ENCODE assay signal across 11 cellular contexts in genomic region chr10:113982745-113983144, GRCh38.
DNase-seq lines count a peak whose midpoint lies in the region; ATAC-seq and TF ChIP-seq lines count a peak whose summit lies in the region.
"Had no signal": no experiment of that assay in that cellular context is flagged by ENCODE, and none has a peak within 500 bp of the region (broad histone marks: within the 10 kb centered on the region; RNA-seq: fewer than 3 reads in every experiment).

No MANE protein-coding gene starts in this region.

- H4K20me1 ChIP-seq in BLaER1 (no peaks in the 10 kb centered on the region), SK-N-SH (ENCODE audit: insufficient read depth) (no peaks in the 10 kb centered on the region)

- H3K4me3 ChIP-seq in BLaER1 (peak overlapping the region; percentile 38), SK-N-SH (ENCODE audit: low read depth in 2 of 2, low read length in 1 of 2) (no peak overlapping the region)
- H3K4me3 ChIP-seq: K562 had no signal

- H3K4me1 Mint-ChIP-seq in WTC11 = peaks cover 23% of the 10 kb centered on the region

- no peaks in the 10 kb centered on the region for H3K36me3 Mint-ChIP-seq in WTC11

- TF ChIP-seq RAD21 in SK-N-SH (IDR thresholded peaks at IDR 0.05; ENCODE audit: low read length) = no peak

- CTCF ChIA-PET in WTC11 (lab: Charles Lee) (interaction anchor here (1.4 kb wide), 1 partner anchor 104 kb away, joined by 5 read pairs; no protein-coding TSS in a partner anchor), SK-N-SH (lab: Yijun Ruan, JAX) (interaction anchor here (1.2 kb wide), 1 partner anchor 120 kb away, joined by 3 read pairs; no protein-coding TSS in a partner anchor)

- H3K27me3 ChIP-seq in BLaER1 (no peaks in the 10 kb centered on the region), SK-N-SH (ENCODE audit: insufficient read depth) (0 out of 2 replicates have a peak, but pooled peaks cover 4% of the 10 kb centered on the region)

- peak overlapping the region; percentile 62 for H3K9ac ChIP-seq in BLaER1
- H3K9ac ChIP-seq in SK-N-SH = no peak overlapping the region

- no peak overlapping the region for H2AFZ ChIP-seq in SK-N-SH (ENCODE audit: low read depth)

- H3K4me1 ChIP-seq in BLaER1 = peaks cover 25% of the 10 kb centered on the region
- H3K4me1 ChIP-seq in SK-N-SH (ENCODE audit: control insufficient read depth in 1 of 2, insufficient read depth in 2 of 2, low read depth in 1 of 2, low read length in 1 of 2) = no peaks in the 10 kb centered on the region; a peak in 1 of 4 replicates

- no peaks in the 10 kb centered on the region for H3K9me2 ChIP-seq in SK-N-SH

- no peaks in the 10 kb centered on the region for H3K79me2 ChIP-seq in SK-N-SH (ENCODE audit: insufficient read depth)

- no peaks in the 10 kb centered on the region for H3F3A ChIP-seq in SK-N-SH (replicated peaks; ENCODE audit: insufficient read depth)

- peak; percentile 83 for ATAC-seq in GM19351 (IDR thresholded peaks at IDR 0.05; ENCODE audit: unreplicated experiment)
- peak; percentile 80 for ATAC-seq in HG03045 (IDR thresholded peaks at IDR 0.05; ENCODE audit: unreplicated experiment)
- ATAC-seq in WTC11 = 0 out of 2 replicates have a peak, but pooled peaks have one; percentile 24
- ATAC-seq: K562 had no signal

- POLR2A ChIA-PET in WTC11 (lab: Charles Lee) = no interaction called here
- POLR2A ChIA-PET in SK-N-SH (lab: Yijun Ruan, JAX) = no interaction called here

- H3K9me3 ChIP-seq in BLaER1 = peaks cover 15% of the 10 kb centered on the region
- H3K9me3 ChIP-seq in SK-N-SH = no peaks in the 10 kb centered on the region

- no peaks in the 10 kb centered on the region for H3K36me3 ChIP-seq in BLaER1
- no peaks in the 10 kb centered on the region for H3K36me3 ChIP-seq in SK-N-SH (replicated peaks in 1 of 2; ENCODE audit: control insufficient read depth in 1 of 2, insufficient read depth in 2 of 2, low read length in 1 of 2)

- no peaks in the 10 kb centered on the region for H3K27me3 Mint-ChIP-seq in WTC11 (ENCODE audit: low read depth)

- H3K9me3 Mint-ChIP-seq in WTC11 = peaks cover 16% of the 10 kb centered on the region

- DNase-seq in WTC11 (ENCODE audit: low spot score) (no peak), SK-N-SH (no peak), C1 segment of cervical spinal cord (lab: John Stamatoyannopoulos, UW) (no peak), SK-N-DZ (ENCODE audit: low spot score) (no peak)
- DNase-seq in stimulated activated naive CD4-positive, alpha-beta T cell (lab: John Stamatoyannopoulos, UW) = no peak
- DNase-seq: AML-193; stimulated activated CD4-positive, alpha-beta T cell treated with anti-CD3 and anti-CD28 coated beads, Interleukin-12 subunit alpha, Interleukin-12 subunit beta, amount 100 ng/mL, for 4 hours had no signal

- H3K27ac ChIP-seq in BLaER1 (peak overlapping the region; percentile 69), SK-N-SH (ENCODE audit: low read depth in 2 of 2, low read length in 1 of 2) (no peak overlapping the region)

- TF ChIP-seq CTCF in WTC11 (IDR thresholded peaks at IDR 0.05) = no peak
- no peak for TF ChIP-seq CTCF in SK-N-SH (IDR thresholded peaks at IDR 0.05)

- H3K27ac Mint-ChIP-seq in WTC11 = no peak overlapping the region

- WGBS in SK-N-SH (ENCODE audit: low lambda C conversion rate) = 69% methylated on average over 4 of the region's 4 CpGs

- no peak overlapping the region for H3K4me3 Mint-ChIP-seq in WTC11

- H3K4me2 ChIP-seq in BLaER1 (peak overlapping the region; percentile 88), SK-N-SH (no peak overlapping the region)

- TF ChIP-seq EP300 in SK-N-SH (IDR thresholded peaks at IDR 0.05; ENCODE audit: borderline replicate concordance in 1 of 2, low read depth in 1 of 2, low read length in 1 of 2) = no peak

TF ChIP-seq in WTC11, 78 proteins besides CTCF, POLR2A, EP300 and RAD21 (continues in another document):
- TF ChIP-seq ELF4 (CRISPR knock-in tag; IDR thresholded peaks at IDR 0.05; ENCODE audit: low read depth) = no peak
- no peak for TF ChIP-seq ZNF416 (CRISPR knock-in tag; IDR thresholded peaks at IDR 0.05)
- TF ChIP-seq TCF7 (CRISPR knock-in tag; IDR thresholded peaks at IDR 0.05; ENCODE audit: low read depth) = no peak
- no peak for TF ChIP-seq ZNF232 (CRISPR knock-in tag; IDR thresholded peaks at IDR 0.05)
- no peak for TF ChIP-seq ATF3 (CRISPR knock-in tag; conservative IDR thresholded peaks at IDR 0.05)
- no peak for TF ChIP-seq E2F1 (CRISPR knock-in tag; IDR thresholded peaks at IDR 0.05)
- TF ChIP-seq SMAD4 (CRISPR knock-in tag; IDR thresholded peaks at IDR 0.05) = no peak
- TF ChIP-seq PRRX2 (CRISPR knock-in tag; IDR thresholded peaks at IDR 0.05) = no peak
- TF ChIP-seq IRF1 (CRISPR knock-in tag; IDR thresholded peaks at IDR 0.05) = no peak
- TF ChIP-seq ERG (CRISPR knock-in tag; IDR thresholded peaks at IDR 0.05) = no peak

TF ChIP-seq in SK-N-SH, 30 proteins besides CTCF, POLR2A, EP300 and RAD21:
- no peak for TF ChIP-seq IRF3 (IDR thresholded peaks at IDR 0.05; ENCODE audit: low read depth, low read length)
- no peak for TF ChIP-seq JUND (IDR thresholded peaks at IDR 0.05)
- no peak for TF ChIP-seq RCOR1 (IDR thresholded peaks at IDR 0.05; ENCODE audit: low read length)
- TF ChIP-seq TEAD4 (IDR thresholded peaks at IDR 0.05; ENCODE audit: borderline replicate concordance, insufficient read depth) = no peak
- TF ChIP-seq MAX (IDR thresholded peaks at IDR 0.05; ENCODE audit: low read depth) = no peak
- TF ChIP-seq GATA2 (CRISPR knock-in tag; IDR thresholded peaks at IDR 0.05) = no peak
- no peak for TF ChIP-seq FOSL2 (IDR thresholded peaks at IDR 0.05; ENCODE audit: borderline replicate concordance, low read depth)
- TF ChIP-seq GABPA (IDR thresholded peaks at IDR 0.05; ENCODE audit: low read depth) = no peak
- no peak for TF ChIP-seq ZBTB33 (IDR thresholded peaks at IDR 0.05; ENCODE audit: borderline replicate concordance, low read depth)
- no peak for TF ChIP-seq FOXJ3 (CRISPR knock-in tag; IDR thresholded peaks at IDR 0.05)
- TF ChIP-seq NRF1 (IDR thresholded peaks at IDR 0.05; ENCODE audit: low read depth, low read length) = no peak
- TF ChIP-seq PBX3 (IDR thresholded peaks at IDR 0.05) = no peak
- TF ChIP-seq MXI1 (IDR thresholded peaks at IDR 0.05; ENCODE audit: low read depth, low read length) = no peak
- no peak for TF ChIP-seq POLR2AphosphoS5 (IDR thresholded peaks at IDR 0.05; ENCODE audit: low read depth, low read length)
- TF ChIP-seq USF1 (IDR thresholded peaks at IDR 0.05; ENCODE audit: borderline replicate concordance, low read depth) = no peak

Comparison
In these comparisons a context has a peak if more than half of its experiments do, and no peak if none do; other contexts are left out.
1. ATAC-seq: peak in every context shown above with its lines; median percentile 83 in GM19351; 80 in HG03045; 24 in WTC11.